In the genomic region with DNA sequence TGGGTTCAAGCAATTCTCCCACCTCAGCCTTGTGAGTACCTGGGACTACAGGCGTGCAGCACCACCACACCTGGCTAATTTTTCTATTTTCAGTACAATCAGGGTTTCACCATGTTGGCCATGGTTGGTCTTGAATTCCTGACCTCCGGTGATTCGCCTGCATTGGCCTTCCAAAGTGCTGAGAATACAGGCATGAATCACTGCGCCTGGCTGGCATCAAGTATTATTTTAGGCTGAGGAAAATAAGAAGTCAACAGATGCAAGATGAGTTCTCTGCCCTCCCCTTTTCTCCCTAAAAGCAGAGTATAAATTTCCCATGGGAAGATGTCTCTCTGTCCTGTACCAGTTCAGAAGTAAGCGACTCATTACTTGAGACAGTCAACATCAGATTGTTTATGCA, we compare ENCODE assay signal across 18 cellular contexts.
"Had no signal": no experiment of that assay in that cellular context is flagged by ENCODE, and none has a peak within 500 bp of the region (broad histone marks: within the 10 kb centered on the region; RNA-seq: fewer than 3 reads in every experiment).

No MANE protein-coding gene starts in this region.

- H3K9me3 Mint-ChIP-seq: neural progenitor cell; stimulated activated naive CD8-positive, alpha-beta T cell treated with anti-CD3 and anti-CD28 coated beads, Interleukin-15, Interleukin-2, amounts not matched to agents 100 ng/mL and 50 ng/mL, for 24 hours had no signal

- H3K4me1 Mint-ChIP-seq: activated CD4-positive, alpha-beta T cell treated with anti-CD3 and anti-CD28 coated beads for 36 hours; activated naive CD8-positive, alpha-beta T cell treated with anti-CD3 and anti-CD28 coated beads for 36 hours; naive B cell; neural progenitor cell had no signal

- DNase-seq: activated CD4-positive, alpha-beta memory T cell treated with anti-CD3 and anti-CD28 coated beads for 36 hours; activated CD4-positive, alpha-beta T cell treated with anti-CD3 and anti-CD28 coated beads for 36 hours; activated naive CD8-positive, alpha-beta T cell treated with anti-CD3 and anti-CD28 coated beads for 36 hours; activated T-cell treated with anti-CD3 and anti-CD28 coated beads, Interleukin-2, amount 50 U/mL, for 72 hours; cerebellar nuclear complex; effector memory CD4-positive, alpha-beta T cell; gastrocnemius medialis; heart right ventricle; midbrain; naive B cell; psoas muscle; right lobe of liver; spleen; upper lobe of left lung had no signal

- H3K4me3 Mint-ChIP-seq: activated CD4-positive, alpha-beta memory T cell treated with anti-CD3 and anti-CD28 coated beads for 36 hours; activated CD4-positive, alpha-beta T cell treated with anti-CD3 and anti-CD28 coated beads for 36 hours; activated naive CD8-positive, alpha-beta T cell treated with anti-CD3 and anti-CD28 coated beads for 36 hours; activated T-cell treated with anti-CD3 and anti-CD28 coated beads, Interleukin-2, amount 50 U/mL, for 72 hours; naive B cell; neural progenitor cell; stimulated activated naive CD8-positive, alpha-beta T cell treated with anti-CD3 and anti-CD28 coated beads, Interleukin-15, Interleukin-2, amounts not matched to agents 100 ng/mL and 50 ng/mL, for 24 hours had no signal

- H3K27me3 Mint-ChIP-seq: activated CD4-positive, alpha-beta memory T cell treated with anti-CD3 and anti-CD28 coated beads for 36 hours; activated CD4-positive, alpha-beta T cell treated with anti-CD3 and anti-CD28 coated beads for 36 hours; activated naive CD8-positive, alpha-beta T cell treated with anti-CD3 and anti-CD28 coated beads for 36 hours; naive B cell; stimulated activated naive CD8-positive, alpha-beta T cell treated with anti-CD3 and anti-CD28 coated beads, Interleukin-15, Interleukin-2, amounts not matched to agents 100 ng/mL and 50 ng/mL, for 24 hours had no signal

- H2AFZ ChIP-seq: neural progenitor cell had no signal

- H3K36me3 ChIP-seq: gastrocnemius medialis, heart right ventricle, right lobe of liver, spleen, upper lobe of left lung had no signal

- H3K27ac ChIP-seq: epithelial cell of prostate, gastrocnemius medialis, heart right ventricle, neural progenitor cell, psoas muscle, right lobe of liver, spleen, upper lobe of left lung had no signal

- H3K27me3 ChIP-seq: gastrocnemius medialis, heart right ventricle, neural progenitor cell, right lobe of liver, spleen, upper lobe of left lung had no signal

- H3K4me2 ChIP-seq: neural progenitor cell had no signal

- H3K27ac Mint-ChIP-seq: activated CD4-positive, alpha-beta memory T cell treated with anti-CD3 and anti-CD28 coated beads for 36 hours; activated CD4-positive, alpha-beta T cell treated with anti-CD3 and anti-CD28 coated beads for 36 hours; activated naive CD8-positive, alpha-beta T cell treated with anti-CD3 and anti-CD28 coated beads for 36 hours; activated T-cell treated with anti-CD3 and anti-CD28 coated beads, Interleukin-2, amount 50 U/mL, for 72 hours; naive B cell; neural progenitor cell; stimulated activated naive CD8-positive, alpha-beta T cell treated with anti-CD3 and anti-CD28 coated beads, Interleukin-15, Interleukin-2, amounts not matched to agents 100 ng/mL and 50 ng/mL, for 24 hours had no signal

- H3K4me3 ChIP-seq: gastrocnemius medialis, heart right ventricle, lung, neural progenitor cell, psoas muscle, right lobe of liver, spleen, upper lobe of left lung had no signal

- ATAC-seq: activated CD4-positive, alpha-beta T cell treated with anti-CD3 and anti-CD28 coated beads for 36 hours; activated T-cell treated with anti-CD3 and anti-CD28 coated beads, Interleukin-2, amount 50 U/mL, for 72 hours; gastrocnemius medialis; heart right ventricle; psoas muscle; right lobe of liver had no signal

- H3K36me3 Mint-ChIP-seq: activated CD4-positive, alpha-beta memory T cell treated with anti-CD3 and anti-CD28 coated beads for 36 hours; activated naive CD8-positive, alpha-beta T cell treated with anti-CD3 and anti-CD28 coated beads for 36 hours; naive B cell had no signal

- H3K4me1 ChIP-seq: gastrocnemius medialis, heart right ventricle, neural progenitor cell, psoas muscle, right lobe of liver, spleen, upper lobe of left lung had no signal
